In genomic region chr4:25069014-25069413, GRCh38 we compare ENCODE assay signal across 27 cellular contexts. TPM values are rescaled to one million over a fixed set of nuclear protein-coding genes. Genes with fewer than 3 reads are reported as not detected.
A peak's percentile ranks its signal among the peaks of the same experiment; 100 is the strongest.
DNase-seq lines count a peak whose midpoint lies in the region; TF ChIP-seq lines count a peak whose summit lies in the region.
"Had no signal": no experiment of that assay in that cellular context is flagged by ENCODE, and none has a peak within 500 bp of the region (broad histone marks: within the 10 kb centered on the region; RNA-seq: fewer than 3 reads in every experiment).

No MANE protein-coding gene starts in this region.

- H2BK20ac ChIP-seq in H9 (ENCODE audit: low read depth, low read length, poor library complexity, severe bottlenecking): no peak overlapping the region

- H3K9me3 ChIP-seq in H9 (ENCODE audit: control insufficient read depth, low read depth, low read length) (no peaks in the 10 kb centered on the region), WERI-Rb-1 (ENCODE audit: severe bottlenecking) (peaks cover 13% of the 10 kb centered on the region), GM23248 (ENCODE audit: low read depth) (no peaks in the 10 kb centered on the region)
- H3K9me3 ChIP-seq: gastrocnemius medialis, MG63, ovary, SK-N-SH, upper lobe of left lung had no signal

- peaks cover 22% of the 10 kb centered on the region for H3K4me1 ChIP-seq in H9 (ENCODE audit: insufficient read depth, low read length)
- H3K4me1 ChIP-seq in GM23248 (ENCODE audit: insufficient read depth): no peaks in the 10 kb centered on the region
- H3K4me1 ChIP-seq: gastrocnemius medialis, upper lobe of left lung had no signal

- H2AK5ac ChIP-seq in H9 (ENCODE audit: insufficient read length, low read length): no peak overlapping the region

- H3K27me3 ChIP-seq in H9 (ENCODE audit: insufficient read depth, low read length) (no peaks in the 10 kb centered on the region), WERI-Rb-1 (ENCODE audit: insufficient read depth, low read depth, severe bottlenecking) (no peaks in the 10 kb centered on the region), GM23248 (replicated peaks; ENCODE audit: insufficient read depth) (peaks cover 25% of the 10 kb centered on the region)
- H3K27me3 ChIP-seq: gastrocnemius medialis, MG63, ovary, upper lobe of left lung had no signal

- H2BK5ac ChIP-seq in H9 (ENCODE audit: insufficient read length, low read length): no peak overlapping the region

- no peak overlapping the region for H3K23ac ChIP-seq in H9 (ENCODE audit: insufficient read length, low read depth, low read length)

- no peaks in the 10 kb centered on the region for H3K79me2 ChIP-seq in H9 (ENCODE audit: insufficient read depth, low read length)
- no peaks in the 10 kb centered on the region for H3K79me2 ChIP-seq in GM23248 (ENCODE audit: insufficient read depth)

- no peak overlapping the region for H4K5ac ChIP-seq in H9 (ENCODE audit: insufficient read length, low read depth, low read length)

- H2BK120ac ChIP-seq in H9 (ENCODE audit: low read depth, low read length, poor library complexity, severe bottlenecking): no peak overlapping the region

- no peak overlapping the region for H3T11ph ChIP-seq in H9 (ENCODE audit: low read length)

- H3K36me3 ChIP-seq in WERI-Rb-1 (no peaks in the 10 kb centered on the region), GM23248 (ENCODE audit: low read depth) (no peaks in the 10 kb centered on the region)
- H3K36me3 ChIP-seq: gastrocnemius medialis, MG63, ovary, upper lobe of left lung had no signal

- peaks cover 0 to 11% (median 0%) of the 10 kb centered on the region in 3 experiments; a peak in 2 of 7 replicates for H3K36me3 Mint-ChIP-seq in H9 (ENCODE audit: insufficient read depth in 1 of 3, low read depth in 3 of 3)
- H3K36me3 Mint-ChIP-seq: activated naive CD8-positive, alpha-beta T cell; natural killer cell treated with Interleukin-12 subunit alpha and Interleukin-12 subunit beta and Interleukin-15 and Interleukin-18, amount 100 ng/mL, for 72 hours had no signal

- H3K27me3 Mint-ChIP-seq in H9 (ENCODE audit: low read depth): peaks cover 5% of the 10 kb centered on the region; the same call in 1 of the 2 replicates

- in situ Hi-C loops in GM23248 (cut with MboI): no loop called here

- no peak overlapping the region for H3K4me3 ChIP-seq in WERI-Rb-1 (ENCODE audit: low read depth, low read length)
- no peak overlapping the region for H3K4me3 ChIP-seq in GM23248
- H3K4me3 ChIP-seq: gastrocnemius medialis, MG63, ovary, upper lobe of left lung had no signal

- H2AFZ ChIP-seq in H9 (ENCODE audit: low read length) (no peak overlapping the region), GM23248 (no peak overlapping the region)

- H3K4me1 Mint-ChIP-seq in H9: peaks cover 44 to 51% of the 10 kb centered on the region in 2 experiments

- no peak overlapping the region for H4K8ac ChIP-seq in H9 (replicated peaks; ENCODE audit: insufficient read length, low read depth, low read length)

- H3F3A ChIP-seq in GM23248 (ENCODE audit: insufficient read depth): no peaks in the 10 kb centered on the region

- H2BK12ac ChIP-seq in H9 (ENCODE audit: insufficient read length, low read depth, low read length): no peak overlapping the region

- no peak overlapping the region for H2BK15ac ChIP-seq in H9 (ENCODE audit: low read depth, low read length)

- H3K9me3 Mint-ChIP-seq in H9: peaks cover 4 to 9% of the 10 kb centered on the region in 2 experiments; a peak in 4 of 5 replicates
- H3K9me3 Mint-ChIP-seq: natural killer cell treated with Interleukin-12 subunit alpha and Interleukin-12 subunit beta and Interleukin-15 and Interleukin-18, amount 100 ng/mL, for 72 hours; T-helper 2 cell treated with Interferon-gamma antibody and Interleukin-4, amounts not matched to agents 5 μg/mL and 100 μg/mL, for 36 hours had no signal

- no peak overlapping the region for H3K4me2 ChIP-seq in H9 (ENCODE audit: insufficient read depth, insufficient read length, low read length)
- no peak overlapping the region for H3K4me2 ChIP-seq in GM23248 (ENCODE audit: unreplicated experiment)
- H3K4me2 ChIP-seq: SK-N-SH had no signal

- H3K56ac ChIP-seq in H9 (ENCODE audit: insufficient read length, low read depth, low read length): no peak overlapping the region

- H4K20me1 ChIP-seq in H9 (ENCODE audit: control insufficient read depth, insufficient read depth, insufficient read length) (no peaks in the 10 kb centered on the region), GM23248 (ENCODE audit: insufficient read depth) (no peaks in the 10 kb centered on the region)

- WGBS in H9 (ENCODE audit: extremely low coverage, insufficient read length, low lambda C conversion rate): no CpG with 5 or more reads among the region's 3 CpGs
- WGBS in GM23248 (ENCODE audit: low coverage in 1 of 2, low lambda C conversion rate in 2 of 2, missing lambda C conversion rate in 2 of 2), 2 experiments: 59 to 73% methylated on average over 3 of the region's 3 CpGs

- no peaks in the 10 kb centered on the region for H3K79me1 ChIP-seq in H9 (ENCODE audit: insufficient read depth, low read depth, low read length, poor library complexity, severe bottlenecking)

- no peak overlapping the region for H4K91ac ChIP-seq in H9 (ENCODE audit: insufficient read length, low read depth, low read length)

- no peak overlapping the region for H3K4me3 Mint-ChIP-seq in H9
- H3K4me3 Mint-ChIP-seq: activated naive CD8-positive, alpha-beta T cell; natural killer cell treated with Interleukin-12 subunit alpha and Interleukin-12 subunit beta and Interleukin-15 and Interleukin-18, amount 100 ng/mL, for 72 hours; T-helper 2 cell treated with Interferon-gamma antibody and Interleukin-4, amounts not matched to agents 5 μg/mL and 100 μg/mL, for 36 hours had no signal

- TF ChIP-seq CTCF in H9 (conservative IDR thresholded peaks at IDR 0.05): no peak
- TF ChIP-seq CTCF in WERI-Rb-1 (IDR thresholded peaks at IDR 0.05; ENCODE audit: low read depth, low read length): no peak

- no peaks in the 10 kb centered on the region for H3K9me2 ChIP-seq in GM23248 (ENCODE audit: insufficient read depth)
- H3K9me2 ChIP-seq: SK-N-SH had no signal

- H3K9ac ChIP-seq in H9 (ENCODE audit: extremely low read depth, insufficient read length, low read length) (no peak overlapping the region), GM23248 (no peak overlapping the region)
- H3K9ac ChIP-seq: SK-N-SH had no signal

- peak overlapping the region; percentile 57 for H3K18ac ChIP-seq in H9 (ENCODE audit: insufficient read length, low read depth, low read length)

- H3K27ac ChIP-seq in H9 (ENCODE audit: insufficient read length, low read depth, low read length): no peak overlapping the region
- H3K27ac ChIP-seq in WERI-Rb-1: peak overlapping the region; percentile 34
- H3K27ac ChIP-seq in GM23248: no peak overlapping the region
- H3K27ac ChIP-seq: gastrocnemius medialis, ovary, upper lobe of left lung had no signal

- 0 out of 2 replicates have a peak overlapping the region, but pooled peaks have one; percentile 40 for H3K14ac ChIP-seq in H9 (ENCODE audit: insufficient read depth, low read length)

- H3K23me2 ChIP-seq in H9 (ENCODE audit: insufficient read length, low read depth, low read length, poor library complexity, severe bottlenecking): no peaks in the 10 kb centered on the region

- DNase-seq in H9 (no peak), WERI-Rb-1 (no peak), kidney tubule cell (ENCODE audit: low spot score) (peak; percentile 62), renal cortical epithelial cell (ENCODE audit: low read depth) (peak; percentile 62), GM23248 (no peak), NCI-H2227 (lab: John Stamatoyannopoulos, UW; ENCODE audit: unreplicated experiment) (no peak), cerebellar nuclear complex (lab: John Stamatoyannopoulos, UW) (no peak)
- DNase-seq: activated CD4-positive, alpha-beta T cell treated with anti-CD3 and anti-CD28 coated beads for 4 hours; activated CD8-positive, alpha-beta memory T cell treated with anti-CD3 and anti-CD28 coated beads for 24 hours; activated effector memory CD4-positive, alpha-beta T cell treated with Interleukin-2 at 50 U/mL for 16 hours; aorta; C1 segment of cervical spinal cord; gastrocnemius medialis; KG1; MG63; NCI-H2029 treated with DMSO at 0.1 percent for 48 hours; NCI-H345; ovary; right cardiac atrium; SK-N-SH; stimulated activated CD4-positive, alpha-beta T cell treated with anti-CD3 and anti-CD28 coated beads, Interleukin-2, amount 100 ng/mL, for 48 hours; upper lobe of left lung had no signal

- no peak overlapping the region for H3K4ac ChIP-seq in H9 (ENCODE audit: low read depth, low read length)

- peak overlapping the region in 2 of 3 experiments; percentile 40 to 67; a peak in 2 of 7 replicates for H3K27ac Mint-ChIP-seq in H9
- H3K27ac Mint-ChIP-seq: activated naive CD8-positive, alpha-beta T cell; natural killer cell treated with Interleukin-12 subunit alpha and Interleukin-12 subunit beta and Interleukin-15 and Interleukin-18, amount 100 ng/mL, for 72 hours; T-helper 2 cell treated with Interferon-gamma antibody and Interleukin-4, amounts not matched to agents 5 μg/mL and 100 μg/mL, for 36 hours had no signal

RNA-seq across cellular contexts. Expression of gene LGI2, which starts 38.3 kb away (rescaled TPM):
- total RNA-seq in H9 (2021): 1.4 and 2.4 TPM in 2 replicates
- total RNA-seq in renal cortical epithelial cell: under 0.01 and 2.4 TPM in 2 replicates
- not detected in 2 replicates for total RNA-seq in GM23248 (2014; rRNA removed; shearing (Covaris generic))
- not detected in 2 replicates for polyA plus RNA-seq in GM23248 (2016; fragmentation: Nextera tagmentation; extraction: Ambion mirVana)
- total RNA-seq: mononuclear cell; natural killer cell treated with Interleukin-12 subunit alpha and Interleukin-12 subunit beta and Interleukin-15 and Interleukin-18, amount 100 ng/mL, for 72 hours; OCI-LY7 had no signal
- polyA plus RNA-seq: SK-N-SH had no signal

Comparison
In these comparisons a context has a peak if more than half of its experiments do, and no peak if none do; other contexts are left out.
1. DNase-seq: peak in kidney tubule cell (single experiment) and renal cortical epithelial cell (single experiment); none in H9 (single experiment), WERI-Rb-1 (single experiment), GM23248 (single experiment), NCI-H2227 (single experiment) and cerebellar nuclear complex (0 of 2).